ENCODE assay signal across 8 cellular contexts in genomic region chr3:113696658-113697191, GRCh38. TPM values are rescaled to one million over a fixed set of nuclear protein-coding genes. Genes with fewer than 3 reads are reported as not detected.
DNase-seq lines count a peak whose midpoint lies in the region; ATAC-seq, FAIRE-seq and TF ChIP-seq lines count a peak whose summit lies in the region.

No MANE protein-coding gene starts in this region.

- 0 out of 2 replicates have a peak, but pooled peaks have one; percentile 29 for TF ChIP-seq POLR2A in GM12892 (IDR thresholded peaks at IDR 0.05; ENCODE audit: low read depth, low read length)

- H3K27ac ChIP-seq in left ventricle myocardium inferior (replicated peaks), result peak overlapping the region; percentile 100
- peak overlapping the region; percentile 98 for H3K27ac ChIP-seq in upper lobe of right lung

- no peaks in the 10 kb centered on the region for H3K27me3 Mint-ChIP-seq in T-cell

- peak; percentile 90 for DNase-seq in GM12892 (ENCODE audit: insufficient read length)
- peak; percentile 99 for DNase-seq in NCI-H1436 treated with DMSO at 0.1 percent for 48 hours (lab: John Stamatoyannopoulos, UW)
- peak; percentile 97 to 100 (median 99) for DNase-seq in T-cell
- DNase-seq in amygdala (lab: John Stamatoyannopoulos, UW), result peak; percentile 89 to 100 (median 99)
- peak; percentile 99 for DNase-seq in left ventricle myocardium inferior
- peak; percentile 100 for DNase-seq in posterior vena cava (ENCODE audit: low spot score)
- peak; percentile 99 for DNase-seq in upper lobe of right lung

- intact Hi-C loops in left ventricle myocardium inferior (cut with micrococcal nuclease) (no loop called here), posterior vena cava (cut with DNase I) (no loop called here), upper lobe of right lung (cut with DNase I) (no loop called here)

- no peaks in the 10 kb centered on the region for H3K36me3 ChIP-seq in left ventricle myocardium inferior
- H3K36me3 ChIP-seq in upper lobe of right lung, result no peaks in the 10 kb centered on the region

- H3K27ac Mint-ChIP-seq in T-cell, result no peak overlapping the region

- H3K36me3 Mint-ChIP-seq in T-cell, result peaks cover 8% of the 10 kb centered on the region

- H3K4me1 Mint-ChIP-seq in T-cell, result peaks cover 30 to 33% (median 30%) of the 10 kb centered on the region in 3 donors

- CTCF ChIA-PET in T-cell (lab: Charles Lee), result interaction anchor here in 1 of 2 donors (0.6 to 1.4 kb wide), 7 partner anchors 40 to 1152 kb away, joined by 3 to 10 read pairs (median 4); partner anchors contain the start of genes ATP6V1A and NAA50

- ATAC-seq in HG02852 (IDR thresholded peaks at IDR 0.05; ENCODE audit: unreplicated experiment) (peak; percentile 93), T-cell (replicated peaks in 1 of 4) (peak; percentile 81 to 85 (median 82)), upper lobe of right lung (peak; percentile 98)

- H3K9me3 Mint-ChIP-seq in T-cell, result no peaks in the 10 kb centered on the region

- H3K27me3 ChIP-seq in left ventricle myocardium inferior (ENCODE audit: low read depth), result no peaks in the 10 kb centered on the region
- no peaks in the 10 kb centered on the region for H3K27me3 ChIP-seq in upper lobe of right lung

- peak; percentile 94 for FAIRE-seq in GM12892 (lab: Jason Lieb, UNC)

- no peak overlapping the region for H3K4me3 Mint-ChIP-seq in T-cell

- H3K4me3 ChIP-seq in left ventricle myocardium inferior (peak overlapping the region; percentile 88), upper lobe of right lung (peak overlapping the region; percentile 65)

- TF ChIP-seq CTCF in left ventricle myocardium inferior (IDR thresholded peaks at IDR 0.05; ENCODE audit: borderline replicate concordance) (peak; percentile 38), upper lobe of right lung (IDR thresholded peaks at IDR 0.05) (peak; percentile 20)

- H3K9me3 ChIP-seq in left ventricle myocardium inferior (replicated peaks) (no peaks in the 10 kb centered on the region), upper lobe of right lung (no peaks in the 10 kb centered on the region)

- POLR2A ChIA-PET in T-cell (lab: Charles Lee), result interaction anchor here in 1 of 2 donors (0.6 to 1.9 kb wide), 4 partner anchors 29 to 50 kb away, joined by 3 to 15 read pairs (median 4); partner anchors contain the start of gene ATP6V1A

- H3K4me1 ChIP-seq in left ventricle myocardium inferior, result peaks cover 61% of the 10 kb centered on the region
- peaks cover 29% of the 10 kb centered on the region for H3K4me1 ChIP-seq in upper lobe of right lung

RNA-seq across cellular contexts. Expression of gene USF3, which starts 0.3 kb away (rescaled TPM):
- polyA plus RNA-seq in GM12892 (2012; ENCODE audit: missing spikeins), result 4.5 TPM
- total RNA-seq in T-cell (10 to 100 TPM; 16.9 to 31.7 (median 22.1) TPM), left ventricle myocardium inferior (13.4 TPM), posterior vena cava (10 to 100 TPM; 14.1 to 14.9 TPM), upper lobe of right lung (22.2 TPM)

RNA-seq across cellular contexts. Expression of gene NAA50, which starts 49.3 kb away (rescaled TPM):
- 71.9 TPM for polyA plus RNA-seq in GM12892 (2012; ENCODE audit: missing spikeins)
- total RNA-seq in T-cell (10 to 100 TPM; 49.0 to 67.1 (median 61.8) TPM), left ventricle myocardium inferior (75.0 TPM), posterior vena cava (10 to 100 TPM; 81.4 to 90.1 TPM), upper lobe of right lung (90.0 TPM)

RNA-seq across cellular contexts. Expression of gene ATP6V1A, which starts 50.1 kb away (rescaled TPM):
- polyA plus RNA-seq in GM12892 (2012; ENCODE audit: missing spikeins), result 28.8 TPM
- total RNA-seq in T-cell (10 to 100 TPM; 14.9 to 23.7 (median 17.8) TPM), left ventricle myocardium inferior (21.4 TPM), posterior vena cava (10 to 100 TPM; 38.5 to 42.5 TPM), upper lobe of right lung (102 TPM)

Comparison
In these comparisons a context has a peak if more than half of its experiments do, and no peak if none do; other contexts are left out.
1. Peak in every context shown above with its lines: DNase-seq, ATAC-seq, H3K4me3 ChIP-seq and H3K27ac ChIP-seq.